24 cellular contexts compared by ENCODE assay signal in genomic region chr10:23064288-23065114, GRCh38.
"Had no signal": no experiment of that assay in that cellular context is flagged by ENCODE, and none has a peak within 500 bp of the region (broad histone marks: within the 10 kb centered on the region; RNA-seq: fewer than 3 reads in every experiment).

No MANE protein-coding gene starts in this region.

- H3K4me1 Mint-ChIP-seq: activated T-helper 17 cell treated with anti-CD3 and anti-CD28 coated beads, Interleukin-2, amount 50 U/mL, for 72 hours had no signal

- DNase-seq: activated CD4-positive, alpha-beta memory T cell treated with anti-CD3 and anti-CD28 coated beads, Interleukin-2, amount 10 ng/mL, durations not matched to agents 7 days and 5 days; activated CD4-positive, alpha-beta T cell treated with anti-CD3 and anti-CD28 coated beads, Interleukin-2, amount 10 ng/mL, durations not matched to agents 7 days and 5 days; activated CD8-positive, alpha-beta memory T cell treated with anti-CD3 and anti-CD28 coated beads, Interleukin-2, amount 50 U/mL, for 48 hours; activated gamma-delta T cell treated with Interleukin-2 at 50 U/mL for 16 hours; activated naive CD4-positive, alpha-beta T cell treated with anti-CD3 and anti-CD28 coated beads, Interleukin-2, amount 50 U/mL, for 16 hours; activated T-cell treated with anti-CD3 and anti-CD28 coated beads, Interleukin-2, amount 50 U/mL, for 24 hours; dermis blood vessel endothelial cell; effector CD4-positive, alpha-beta T cell; esophagus squamous epithelium; foreskin melanocyte; heart right ventricle; lower lobe of right lung; mesenchymal stem cell; right cardiac atrium; stimulated activated CD4-positive, alpha-beta T cell treated with anti-CD3 and anti-CD28 coated beads, Interleukin-2, amount 100 ng/mL, for 48 hours; stimulated activated naive CD4-positive, alpha-beta T cell treated with Interleukin-2 at 50 U/mL for 16 hours; T-helper 17 cell; upper lobe of right lung; WERI-Rb-1 had no signal

- H3K27me3 ChIP-seq: breast epithelium, esophagus squamous epithelium, heart right ventricle, upper lobe of right lung had no signal

- H3K27ac Mint-ChIP-seq: activated CD4-positive, alpha-beta memory T cell treated with anti-CD3 and anti-CD28 coated beads, Interleukin-2, amount 10 ng/mL, durations not matched to agents 7 days and 5 days; activated CD4-positive, alpha-beta T cell treated with anti-CD3 and anti-CD28 coated beads, Interleukin-2, amount 10 ng/mL, durations not matched to agents 7 days and 5 days; activated T-cell treated with anti-CD3 and anti-CD28 coated beads, Interleukin-2, amount 50 U/mL, for 24 hours; activated T-helper 17 cell treated with anti-CD3 and anti-CD28 coated beads, Interleukin-2, amount 50 U/mL, for 72 hours; T-helper 17 cell had no signal

- H3K27ac ChIP-seq: epithelial cell of prostate, lower lobe of right lung, upper lobe of right lung, WERI-Rb-1 had no signal

- H3K4me1 ChIP-seq: breast epithelium, upper lobe of right lung had no signal

- H3K36me3 ChIP-seq: breast epithelium, esophagus squamous epithelium, heart right ventricle, lower lobe of right lung, upper lobe of right lung, WERI-Rb-1 had no signal

- H3K4me3 ChIP-seq: breast epithelium, heart right ventricle, lower lobe of right lung, upper lobe of right lung had no signal

- H3K9me3 Mint-ChIP-seq: activated CD4-positive, alpha-beta memory T cell treated with anti-CD3 and anti-CD28 coated beads, Interleukin-2, amount 10 ng/mL, durations not matched to agents 7 days and 5 days; activated CD4-positive, alpha-beta T cell treated with anti-CD3 and anti-CD28 coated beads, Interleukin-2, amount 10 ng/mL, durations not matched to agents 7 days and 5 days; activated T-helper 17 cell treated with anti-CD3 and anti-CD28 coated beads, Interleukin-2, amount 50 U/mL, for 72 hours; central memory CD8-positive, alpha-beta T cell had no signal

- H3K4me3 Mint-ChIP-seq: activated CD4-positive, alpha-beta memory T cell treated with anti-CD3 and anti-CD28 coated beads, Interleukin-2, amount 10 ng/mL, durations not matched to agents 7 days and 5 days; activated CD4-positive, alpha-beta T cell treated with anti-CD3 and anti-CD28 coated beads, Interleukin-2, amount 10 ng/mL, durations not matched to agents 7 days and 5 days; activated T-cell treated with anti-CD3 and anti-CD28 coated beads, Interleukin-2, amount 50 U/mL, for 24 hours; activated T-helper 17 cell treated with anti-CD3 and anti-CD28 coated beads, Interleukin-2, amount 50 U/mL, for 72 hours; central memory CD8-positive, alpha-beta T cell; neural crest cell; T-helper 17 cell had no signal

- H3K9me3 ChIP-seq: breast epithelium, lower lobe of right lung, upper lobe of right lung had no signal
